9 cellular contexts compared by ENCODE assay signal in the genomic region with DNA sequence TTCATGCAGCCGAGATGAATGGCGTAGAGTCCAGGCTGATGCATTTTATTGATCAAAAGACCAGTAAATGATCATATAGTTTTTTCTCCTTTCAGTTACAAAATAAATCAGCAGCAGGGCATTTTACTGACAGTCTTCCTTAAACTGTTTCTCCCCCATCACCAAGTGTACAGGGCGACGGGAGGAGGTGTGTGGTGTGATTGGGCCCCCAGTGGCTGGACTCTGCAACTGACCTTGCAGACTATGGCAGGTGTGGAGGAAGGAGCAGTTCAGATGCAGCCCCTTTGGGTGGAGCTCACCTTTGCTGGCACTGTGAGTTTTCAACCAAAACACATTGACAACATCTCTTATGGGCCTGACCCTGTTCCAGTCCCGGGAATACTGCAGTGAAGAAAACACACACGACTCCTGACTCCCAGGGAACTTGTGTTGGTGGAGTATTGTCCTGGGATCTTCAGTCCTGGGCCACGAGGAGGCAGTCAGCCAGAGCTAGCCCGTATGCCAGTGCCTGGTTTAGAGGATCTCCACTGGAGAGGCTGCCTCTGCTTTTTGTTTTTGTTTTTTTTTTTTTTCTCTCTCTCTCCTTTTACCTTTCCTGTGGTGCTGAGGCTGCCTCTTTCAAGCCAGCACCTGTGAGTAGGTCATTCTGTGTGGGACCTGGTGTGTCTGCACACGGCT. TPM values are rescaled to one million over a fixed set of nuclear protein-coding genes. Genes with fewer than 3 reads are reported as not detected.
A peak's percentile ranks its signal among the peaks of the same experiment; 100 is the strongest.
DNase-seq lines count a peak whose midpoint lies in the region; ATAC-seq and TF ChIP-seq lines count a peak whose summit lies in the region.
"Had no signal": no experiment of that assay in that cellular context is flagged by ENCODE, and none has a peak within 500 bp of the region (broad histone marks: within the 10 kb centered on the region; RNA-seq: fewer than 3 reads in every experiment).

No MANE protein-coding gene starts in this region.

- POLR2A ChIA-PET in RWPE1 (lab: Yijun Ruan, JAX; ENCODE audit: low non-redundant PET) = no interaction called here

- CTCF ChIA-PET in RWPE1 (lab: Yijun Ruan, JAX) = interaction anchor here (0.5 to 0.7 kb wide), 2 partner anchors 27 to 94 kb away, joined by 3 to 4 read pairs; no protein-coding TSS in a partner anchor

- no peaks in the 10 kb centered on the region for H3K27me3 ChIP-seq in foreskin keratinocyte

- H3K27ac ChIP-seq in 22Rv1 = no peak overlapping the region
- no peak overlapping the region for H3K27ac ChIP-seq in RWPE1
- H3K27ac ChIP-seq in foreskin keratinocyte = no peak overlapping the region

- intact Hi-C loops in head of caudate nucleus (cut with DNase I) = no loop called here

- peak; percentile 50 for ATAC-seq in foreskin keratinocyte
- ATAC-seq in GM21717 (IDR thresholded peaks at IDR 0.05; ENCODE audit: unreplicated experiment) = no peak

- peak; percentile 44 for DNase-seq in ELF-1 (ENCODE audit: low read depth, low spot score)
- no peak for DNase-seq in RWPE1 (ENCODE audit: low spot score)
- DNase-seq in foreskin keratinocyte = no peak
- DNase-seq in head of caudate nucleus = no peak
- DNase-seq in SW 1271 (lab: John Stamatoyannopoulos, UW) = no peak
- DNase-seq in NCI-H2107 (lab: John Stamatoyannopoulos, UW) = no peak

- H3K4me1 ChIP-seq in foreskin keratinocyte = no peaks in the 10 kb centered on the region

- TF ChIP-seq CTCF in 22Rv1 (IDR thresholded peaks at IDR 0.05) = peak; percentile 37; the same call in 1 of the 2 replicates
- 0 out of 2 replicates have a peak, but pooled peaks have one; percentile 10 for TF ChIP-seq CTCF in RWPE1 (conservative IDR thresholded peaks at IDR 0.05; ENCODE audit: low read depth)
- no peak for TF ChIP-seq CTCF in foreskin keratinocyte (conservative IDR thresholded peaks at IDR 0.05)

RNA-seq across cellular contexts. Expression of gene KIAA0513, which starts 29.8 kb away (rescaled TPM):
- total RNA-seq in foreskin keratinocyte = 4.9 and 6.0 TPM in 2 replicates
- polyA plus RNA-seq in foreskin keratinocyte = 3.4 and 4.0 TPM in 2 replicates

RNA-seq across cellular contexts. Expression of gene ZDHHC7, which starts 46.0 kb away (rescaled TPM):
- total RNA-seq in foreskin keratinocyte = 45.3 and 50.0 TPM in 2 replicates
- 25.7 and 31.8 TPM in 2 replicates for polyA plus RNA-seq in foreskin keratinocyte

RNA-seq across cellular contexts. Expression of gene CIBAR2, which starts 54.9 kb away (rescaled TPM):
- total RNA-seq in foreskin keratinocyte = not detected in 2 replicates
- polyA plus RNA-seq in foreskin keratinocyte = not detected in 2 replicates
- total RNA-seq: T-helper 1 cell treated with Interleukin-12 subunit alpha and Interleukin-12 subunit beta and Interleukin-4 antibody, amounts not matched to agents 30 ng/mL and 1 ng/mL, for 36 hours had no signal
